17 cellular contexts compared by ENCODE assay signal in the genomic region with DNA sequence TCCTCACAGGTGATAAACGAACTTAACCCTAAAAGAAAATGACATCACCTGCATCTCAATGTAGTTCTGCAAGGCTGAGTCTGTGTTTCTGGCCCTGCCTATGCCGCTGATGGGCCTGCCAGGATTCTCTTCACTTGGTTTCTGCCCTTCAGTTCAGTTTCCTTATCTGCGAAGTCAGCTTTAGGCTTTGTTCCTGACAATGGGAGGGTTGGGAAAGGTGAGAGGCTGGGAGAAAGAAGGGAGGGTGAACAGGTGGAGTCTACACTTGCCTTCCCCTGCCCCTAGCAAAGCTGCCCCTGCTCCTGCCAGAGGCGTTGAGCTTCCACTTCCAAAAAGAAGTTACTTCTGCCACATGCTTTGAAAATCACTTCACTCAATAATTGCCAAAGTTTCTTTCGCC.
A peak's percentile ranks its signal among the peaks of the same experiment; 100 is the strongest.
DNase-seq lines count a peak whose midpoint lies in the region; ATAC-seq, FAIRE-seq and TF ChIP-seq lines count a peak whose summit lies in the region.
"Had no signal": no experiment of that assay in that cellular context is flagged by ENCODE, and none has a peak within 500 bp of the region (broad histone marks: within the 10 kb centered on the region; RNA-seq: fewer than 3 reads in every experiment).

No MANE protein-coding gene starts in this region.

- H3K4me1 ChIP-seq in H9 (ENCODE audit: insufficient read depth, low read length): 0 out of 2 replicates have a peak, but pooled peaks cover 3% of the 10 kb centered on the region
- no peaks in the 10 kb centered on the region for H3K4me1 ChIP-seq in H1 (replicated peaks in 1 of 4; ENCODE audit: control insufficient read depth in 3 of 4, insufficient read depth in 4 of 4, low read length in 3 of 4)
- peaks cover 21% of the 10 kb centered on the region for H3K4me1 ChIP-seq in neural progenitor cell

- H2BK5ac ChIP-seq in H9 (ENCODE audit: insufficient read length, low read length) (no peak overlapping the region), H1 (ENCODE audit: low read depth, low read length) (no peak overlapping the region)

- H3K27me3 Mint-ChIP-seq in H9 (ENCODE audit: low read depth) (no peaks in the 10 kb centered on the region), neural progenitor cell (ENCODE audit: insufficient read depth, low read depth) (peaks cover 17% of the 10 kb centered on the region)

- TF ChIP-seq EP300 in H1 (IDR thresholded peaks at IDR 0.05; ENCODE audit: borderline replicate concordance in 1 of 2, low read depth in 2 of 2, low read length in 2 of 2): no peak

- CTCF ChIA-PET in H1 (lab: Charles Lee; ENCODE audit: partially characterized antibody): interaction anchor here (0.8 kb wide), 1 partner anchor 1338 kb away, joined by 3 read pairs; no protein-coding TSS in a partner anchor

- H3K27ac Mint-ChIP-seq in H9 (no peak overlapping the region), neural progenitor cell (peak overlapping the region; percentile 10)
- H3K27ac Mint-ChIP-seq: B cell; CD8-positive, alpha-beta T cell; HFFc6 had no signal

- H3K27me3 ChIP-seq in H9 (ENCODE audit: insufficient read depth, low read length) (no peaks in the 10 kb centered on the region), H1 (replicated peaks in 1 of 4; ENCODE audit: control insufficient read depth in 3 of 4, extremely low read depth in 1 of 4, insufficient read depth in 3 of 4, low read length in 3 of 4) (no peaks in the 10 kb centered on the region), neural progenitor cell (peaks cover 47% of the 10 kb centered on the region)
- H3K27me3 ChIP-seq: BLaER1 treated with 17β-estradiol and CSF1 and Interleukin-3, amounts not matched to agents 10 nM and 100 nM had no signal

- no peak for ATAC-seq in HG03520 (IDR thresholded peaks at IDR 0.05; ENCODE audit: unreplicated experiment)
- ATAC-seq: CD8-positive, alpha-beta T cell; GM12878; HCT116 had no signal

- H3K79me1 ChIP-seq in H9 (ENCODE audit: insufficient read depth, low read depth, low read length, poor library complexity, severe bottlenecking) (no peaks in the 10 kb centered on the region), H1 (ENCODE audit: low read depth, low read length) (no peaks in the 10 kb centered on the region)

- TF ChIP-seq POLR2A in H1 (IDR thresholded peaks at IDR 0.05; ENCODE audit: control extremely low read depth in 1 of 2, low read depth in 2 of 2, low read length in 2 of 2): no peak

- H3K27ac ChIP-seq in H9 (ENCODE audit: insufficient read length, low read depth, low read length) (no peak overlapping the region), H1 (ENCODE audit: low read depth, low read length) (no peak overlapping the region), neural progenitor cell (no peak overlapping the region)
- H3K27ac ChIP-seq: BLaER1 treated with 17β-estradiol and CSF1 and Interleukin-3, amounts not matched to agents 10 nM and 100 nM had no signal

- H4K8ac ChIP-seq in H9 (replicated peaks; ENCODE audit: insufficient read length, low read depth, low read length) (no peak overlapping the region), H1 (ENCODE audit: extremely low read depth, insufficient read depth, low read length) (no peak overlapping the region)

- POLR2A ChIA-PET in H1 (lab: Charles Lee; ENCODE audit: partially characterized antibody): no interaction called here

- WGBS in H9 (ENCODE audit: extremely low coverage, insufficient read length, low lambda C conversion rate): no CpG with 5 or more reads among the region's 5 CpGs
- WGBS in H1 (ENCODE audit: extremely low coverage in 1 of 2, insufficient coverage in 1 of 2, insufficient read length in 1 of 2, insufficient replicate concordance in 2 of 2, low coverage in 1 of 2, low lambda C conversion rate in 2 of 2, missing lambda C conversion rate in 1 of 2), 2 experiments: 88% methylated on average over 5 of the region's 5 CpGs; no CpG with 5 or more reads in 1 of the 2 experiments

- H3K4me3 Mint-ChIP-seq in H9: no peak overlapping the region
- no peak overlapping the region for H3K4me3 Mint-ChIP-seq in neural progenitor cell
- H3K4me3 Mint-ChIP-seq: B cell; CD8-positive, alpha-beta T cell; HFFc6 had no signal

- no peak overlapping the region for H3K56ac ChIP-seq in H9 (ENCODE audit: insufficient read length, low read depth, low read length)
- H3K56ac ChIP-seq in H1 (replicated peaks; ENCODE audit: insufficient read length, low read depth, low read length): no peak overlapping the region

- H3K18ac ChIP-seq in H9 (ENCODE audit: insufficient read length, low read depth, low read length) (no peak overlapping the region), H1 (ENCODE audit: extremely low read depth, low read length) (no peak overlapping the region)

- no peak overlapping the region for H4K91ac ChIP-seq in H9 (ENCODE audit: insufficient read length, low read depth, low read length)
- no peak overlapping the region for H4K91ac ChIP-seq in H1 (replicated peaks; ENCODE audit: insufficient read length, low read length)

- H2BK20ac ChIP-seq in H9 (ENCODE audit: low read depth, low read length, poor library complexity, severe bottlenecking) (no peak overlapping the region), H1 (ENCODE audit: low read length) (no peak overlapping the region)

- H2AK5ac ChIP-seq in H9 (ENCODE audit: insufficient read length, low read length) (no peak overlapping the region), H1 (ENCODE audit: low read depth, low read length) (no peak overlapping the region)

- H3K23me2 ChIP-seq in H9 (ENCODE audit: insufficient read length, low read depth, low read length, poor library complexity, severe bottlenecking): no peaks in the 10 kb centered on the region
- H3K23me2 ChIP-seq in H1 (ENCODE audit: low read depth, low read length): no peaks in the 10 kb centered on the region

- no peak overlapping the region for H3K4ac ChIP-seq in H9 (ENCODE audit: low read depth, low read length)
- H3K4ac ChIP-seq in H1 (replicated peaks; ENCODE audit: insufficient read length, low read depth, low read length): no peak overlapping the region

- no peak overlapping the region for H3T11ph ChIP-seq in H9 (ENCODE audit: low read length)

- peak overlapping the region; percentile 5; the same call in 1 of the 2 replicates for H3K14ac ChIP-seq in H9 (ENCODE audit: insufficient read depth, low read length)
- no peak overlapping the region for H3K14ac ChIP-seq in H1 (ENCODE audit: insufficient read length)

- H3F3A ChIP-seq in neural progenitor cell (ENCODE audit: low read depth): peaks cover 7% of the 10 kb centered on the region

- H3K9ac ChIP-seq in H9 (ENCODE audit: extremely low read depth, insufficient read length, low read length) (no peak overlapping the region), H1 (replicated peaks in 1 of 4; ENCODE audit: extremely low read depth in 1 of 4, low read depth in 3 of 4, low read length in 3 of 4) (no peak overlapping the region), neural progenitor cell (no peak overlapping the region)
- H3K9ac ChIP-seq: BLaER1 treated with 17β-estradiol and CSF1 and Interleukin-3, amounts not matched to agents 10 nM and 100 nM had no signal

- H3K9me3 Mint-ChIP-seq in H9 (no peaks in the 10 kb centered on the region; a peak in 1 of 5 replicates), neural progenitor cell (peaks cover 5% of the 10 kb centered on the region)
- H3K9me3 Mint-ChIP-seq: CD8-positive, alpha-beta T cell; HFFc6 had no signal

- no peaks in the 10 kb centered on the region for H3K36me3 ChIP-seq in H1 (ENCODE audit: control insufficient read depth in 2 of 4, insufficient read depth in 4 of 4, low read length in 3 of 4)
- H3K36me3 ChIP-seq in neural progenitor cell: no peaks in the 10 kb centered on the region
- H3K36me3 ChIP-seq: BLaER1 treated with 17β-estradiol and CSF1 and Interleukin-3, amounts not matched to agents 10 nM and 100 nM had no signal

- DNase-seq in ELF-1 (ENCODE audit: low read depth, low spot score) (peak; percentile 18), H9 (no peak), H1 (ENCODE audit: low read depth in 1 of 2, low spot score in 2 of 2) (no peak), neural progenitor cell (ENCODE audit: low spot score) (no peak), NCI-H510A (lab: John Stamatoyannopoulos, UW) (no peak)
- DNase-seq in central memory CD4-positive, alpha-beta T cell: no peak
- DNase-seq: Calu3; CD8-positive, alpha-beta T cell; DMS79 treated with DMSO at 0.1 percent for 48 hours; HFFc6 had no signal

- H3K9me3 ChIP-seq in H9 (ENCODE audit: control insufficient read depth, low read depth, low read length) (no peaks in the 10 kb centered on the region), H1 (ENCODE audit: insufficient read depth in 2 of 2, low read depth in 1 of 2, low read length in 1 of 2) (no peaks in the 10 kb centered on the region), neural progenitor cell (ENCODE audit: low read depth) (no peaks in the 10 kb centered on the region)
- H3K9me3 ChIP-seq: BLaER1 treated with 17β-estradiol and CSF1 and Interleukin-3, amounts not matched to agents 10 nM and 100 nM had no signal

- no peak overlapping the region for H3K4me3 ChIP-seq in H1 (ENCODE audit: extremely low read depth in 1 of 4, insufficient read depth in 2 of 4, low read depth in 3 of 4, low read length in 4 of 4)
- H3K4me3 ChIP-seq in neural progenitor cell: no peak overlapping the region
- H3K4me3 ChIP-seq: BLaER1 treated with 17β-estradiol and CSF1 and Interleukin-3, amounts not matched to agents 10 nM and 100 nM; GM12878 had no signal

- H2AFZ ChIP-seq in H9 (ENCODE audit: low read length) (no peak overlapping the region), H1 (ENCODE audit: low read length) (0 out of 2 replicates have a peak overlapping the region, but pooled peaks have one; percentile 53), neural progenitor cell (replicated peaks) (no peak overlapping the region)

- no peak overlapping the region for H3K23ac ChIP-seq in H9 (ENCODE audit: insufficient read length, low read depth, low read length)
- H3K23ac ChIP-seq in H1 (ENCODE audit: insufficient read length): no peak overlapping the region

- H3K36me3 Mint-ChIP-seq in H9 (ENCODE audit: insufficient read depth in 1 of 3, low read depth in 3 of 3) (no peaks in the 10 kb centered on the region), neural progenitor cell (peaks cover 5% of the 10 kb centered on the region)
- H3K36me3 Mint-ChIP-seq: CD8-positive, alpha-beta T cell had no signal

- no peak overlapping the region for H2BK12ac ChIP-seq in H9 (ENCODE audit: insufficient read length, low read depth, low read length)
- H2BK12ac ChIP-seq in H1 (ENCODE audit: low read depth, low read length): no peak overlapping the region

- H3K79me2 ChIP-seq in H9 (ENCODE audit: insufficient read depth, low read length) (no peaks in the 10 kb centered on the region), H1 (ENCODE audit: control insufficient read depth in 1 of 2, insufficient read depth in 2 of 2, low read length in 2 of 2) (no peaks in the 10 kb centered on the region), neural progenitor cell (ENCODE audit: low read depth) (no peaks in the 10 kb centered on the region)

- H3K4me2 ChIP-seq in H9 (ENCODE audit: insufficient read depth, insufficient read length, low read length) (no peak overlapping the region), H1 (ENCODE audit: insufficient read depth in 1 of 2, low read depth in 2 of 2, low read length in 2 of 2) (no peak overlapping the region), neural progenitor cell (no peak overlapping the region)
- H3K4me2 ChIP-seq: BLaER1 treated with 17β-estradiol and CSF1 and Interleukin-3, amounts not matched to agents 10 nM and 100 nM had no signal

- H4K20me1 ChIP-seq in H9 (ENCODE audit: control insufficient read depth, insufficient read depth, insufficient read length) (no peaks in the 10 kb centered on the region), H1 (replicated peaks in 1 of 2; ENCODE audit: control insufficient read depth in 1 of 2, insufficient read depth in 2 of 2, low read length in 2 of 2) (no peaks in the 10 kb centered on the region), neural progenitor cell (ENCODE audit: low read depth) (peaks cover 15% of the 10 kb centered on the region)
- H4K20me1 ChIP-seq: BLaER1 treated with 17β-estradiol and CSF1 and Interleukin-3, amounts not matched to agents 10 nM and 100 nM had no signal

- TF ChIP-seq CTCF in H9 (conservative IDR thresholded peaks at IDR 0.05) (no peak), H1 (IDR thresholded peaks at IDR 0.05; ENCODE audit: control extremely low read depth in 1 of 3, insufficient read depth in 1 of 3, low read depth in 1 of 3, low read length in 3 of 3) (no peak), neural progenitor cell (IDR thresholded peaks at IDR 0.05) (no peak)

- no peak overlapping the region for H2BK15ac ChIP-seq in H9 (ENCODE audit: low read depth, low read length)
- H2BK15ac ChIP-seq in H1 (ENCODE audit: low read length): no peak overlapping the region

- FAIRE-seq in H1 (lab: Jason Lieb, UNC): no peak
- FAIRE-seq: GM12878, GM19239, H54 had no signal

- peaks cover 10 to 15% of the 10 kb centered on the region in 2 experiments for H3K4me1 Mint-ChIP-seq in H9
- H3K4me1 Mint-ChIP-seq in neural progenitor cell: peaks cover 56% of the 10 kb centered on the region
- H3K4me1 Mint-ChIP-seq: B cell had no signal

- no peak overlapping the region for H2BK120ac ChIP-seq in H9 (ENCODE audit: low read depth, low read length, poor library complexity, severe bottlenecking)
- H2BK120ac ChIP-seq in H1 (replicated peaks; ENCODE audit: low read depth, low read length): no peak overlapping the region

- no peak overlapping the region for H4K5ac ChIP-seq in H9 (ENCODE audit: insufficient read length, low read depth, low read length)
- no peak overlapping the region for H4K5ac ChIP-seq in H1 (ENCODE audit: insufficient read length, low read depth, low read length)

- no peak for TF ChIP-seq RAD21 in H1 (IDR thresholded peaks at IDR 0.05 in 1 of 2, conservative IDR thresholded peaks at IDR 0.05 in 1 of 2; ENCODE audit: low read depth in 2 of 2, low read length in 2 of 2)
